In the genomic region with DNA sequence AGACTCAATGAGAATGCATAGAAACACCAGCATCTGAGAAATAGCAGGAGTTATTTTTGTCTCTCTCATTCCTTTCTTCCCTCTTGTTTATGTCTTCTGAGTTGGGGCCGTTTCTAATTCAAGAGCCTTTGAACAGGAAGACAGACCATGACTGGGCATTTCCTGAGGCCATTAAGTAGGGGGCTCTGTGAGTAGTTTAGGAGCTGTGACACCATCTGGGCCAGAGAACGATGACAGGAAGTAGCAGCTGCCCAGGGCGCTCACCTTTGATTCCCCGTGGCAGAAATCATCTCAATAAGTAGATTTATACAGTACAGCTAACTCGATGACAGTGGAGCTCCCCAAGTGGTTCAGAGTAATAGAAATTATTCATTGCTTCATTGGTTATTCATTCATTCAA, we compare ENCODE assay signal across 2 cellular contexts.
TF ChIP-seq lines count a peak whose summit lies in the region.

No MANE protein-coding gene starts in this region.

TF ChIP-seq in GM23338, 12 proteins besides CTCF, POLR2A, EP300 and RAD21 (continued from another document):
- TF ChIP-seq EZH2phosphoT487 (IDR thresholded peaks at IDR 0.05; ENCODE audit: unreplicated experiment) (no peak), JUNB (IDR thresholded peaks at IDR 0.05; ENCODE audit: unreplicated experiment) (no peak)

TF ChIP-seq in WTC11, 78 proteins besides CTCF, POLR2A, EP300 and RAD21 (continued from another document):
- TF ChIP-seq, protein P1, sequence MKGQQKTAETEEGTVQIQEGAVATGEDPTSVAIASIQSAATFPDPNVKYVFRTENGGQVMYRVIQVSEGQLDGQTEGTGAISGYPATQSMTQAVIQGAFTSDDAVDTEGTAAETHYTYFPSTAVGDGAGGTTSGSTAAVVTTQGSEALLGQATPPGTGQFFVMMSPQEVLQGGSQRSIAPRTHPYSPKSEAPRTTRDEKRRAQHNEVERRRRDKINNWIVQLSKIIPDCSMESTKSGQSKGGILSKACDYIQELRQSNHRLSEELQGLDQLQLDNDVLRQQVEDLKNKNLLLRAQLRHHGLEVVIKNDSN (CRISPR knock-in tag; IDR thresholded peaks at IDR 0.05): no peak
